Comparison of ENCODE assay signal across 8 cellular contexts in the genomic region with DNA sequence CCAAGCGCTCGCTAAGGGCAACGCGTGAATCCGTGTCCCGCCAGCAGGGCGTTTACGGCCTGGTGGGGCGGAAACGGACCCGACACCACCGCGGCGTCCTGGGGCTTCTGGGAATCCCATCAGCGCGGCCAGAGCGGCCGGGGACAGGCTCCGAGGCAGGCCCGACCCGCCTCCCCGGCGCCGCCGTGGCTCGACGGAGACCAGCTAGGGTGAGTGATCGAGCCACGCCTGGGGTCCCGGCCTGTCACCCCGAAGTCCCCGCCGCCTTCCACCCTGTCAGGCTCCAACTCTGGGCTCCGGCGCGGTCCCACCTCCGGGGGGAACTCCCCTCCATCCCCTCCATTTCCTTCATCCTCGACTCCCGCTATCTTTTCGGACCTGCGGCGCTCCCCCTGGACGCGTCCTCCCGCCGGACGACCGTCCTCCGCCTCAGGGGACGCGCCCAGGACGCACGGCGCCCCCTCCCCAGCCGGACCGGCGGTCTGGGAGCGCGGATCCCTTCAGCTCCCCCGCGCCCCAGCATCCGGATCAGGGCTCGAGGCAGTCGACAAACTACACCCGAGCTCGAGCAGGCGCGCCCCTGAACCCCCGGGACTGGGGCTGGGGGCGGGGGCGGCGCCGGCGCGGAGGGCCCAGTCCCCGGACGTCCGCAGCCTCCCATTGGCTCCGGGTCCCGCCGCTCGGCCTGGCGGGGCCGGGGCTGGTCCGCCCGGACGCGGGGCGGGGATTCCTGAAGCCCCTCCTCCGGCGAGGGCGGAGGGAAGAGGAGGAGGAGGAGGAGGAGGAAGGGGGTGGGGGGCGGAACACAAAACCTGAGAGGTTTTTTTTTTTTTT. TPM values are rescaled to one million over a fixed set of nuclear protein-coding genes. Genes with fewer than 3 reads are reported as not detected.
DNase-seq lines count a peak whose midpoint lies in the region; ATAC-seq and TF ChIP-seq lines count a peak whose summit lies in the region.

No MANE protein-coding gene starts in this region.

- peak overlapping the region; percentile 90 for H3K27ac Mint-ChIP-seq in progenitor cell of endocrine pancreas

- peaks cover 0 to 6% (median 0%) of the 10 kb centered on the region in 9 donors for H3K36me3 ChIP-seq in heart right ventricle
- no peaks in the 10 kb centered on the region for H3K36me3 ChIP-seq in upper lobe of right lung

- H3K9me3 ChIP-seq in heart right ventricle (no peaks in the 10 kb centered on the region), upper lobe of right lung (no peaks in the 10 kb centered on the region)

- intact Hi-C loops in heart right ventricle (cut with DNase I) (loop anchor here in 4 of 10 donors (2.0 to 10.0 kb wide), 4 partner anchors 91 to 93 kb away; partner anchors contain the start of gene NAPA (in 4 of the 4)), upper lobe of right lung (cut with DNase I) (no loop called here)

- peak; percentile 87 for DNase-seq in NCI-H128 (lab: John Stamatoyannopoulos, UW; ENCODE audit: unreplicated experiment)
- peak; percentile 91 for DNase-seq in SW480 (ENCODE audit: low spot score)
- peak; percentile 95 to 97 for DNase-seq in heart right ventricle
- peak; percentile 93 for DNase-seq in progenitor cell of endocrine pancreas (ENCODE audit: low spot score, unreplicated experiment)
- DNase-seq in upper lobe of right lung: peak; percentile 96

- TF ChIP-seq CTCF in GM12872 (IDR thresholded peaks at IDR 0.05; ENCODE audit: insufficient read depth, low read depth, low read length): peak; percentile 43; the same call in 2 of the 3 replicates
- peak in 5 of 9 donors; percentile 14 to 46 (median 42) for TF ChIP-seq CTCF in heart right ventricle (IDR thresholded peaks at IDR 0.05)
- peak; percentile 38 for TF ChIP-seq CTCF in progenitor cell of endocrine pancreas (IDR thresholded peaks at IDR 0.05; ENCODE audit: unreplicated experiment)
- peak; percentile 5 for TF ChIP-seq CTCF in upper lobe of right lung (IDR thresholded peaks at IDR 0.05)

- H3K9me3 Mint-ChIP-seq in progenitor cell of endocrine pancreas (ENCODE audit: low read depth): no peaks in the 10 kb centered on the region

- peak overlapping the region; percentile 80 for H3K27ac ChIP-seq in adipose tissue (ENCODE audit: low read depth, low read length)
- H3K27ac ChIP-seq in heart right ventricle: peak overlapping the region; percentile 92 to 100 (median 98)
- H3K27ac ChIP-seq in upper lobe of right lung: peak overlapping the region; percentile 98

- H3K4me3 ChIP-seq in heart right ventricle: peak overlapping the region; percentile 80 to 100 (median 96)
- H3K4me3 ChIP-seq in upper lobe of right lung: peak overlapping the region; percentile 99

- peak overlapping the region; percentile 81 for H3K4me3 Mint-ChIP-seq in progenitor cell of endocrine pancreas (ENCODE audit: low read depth)

- H3K4me1 ChIP-seq in heart right ventricle (peaks cover 18 to 44% (median 39%) of the 10 kb centered on the region in 9 donors), upper lobe of right lung (peaks cover 24% of the 10 kb centered on the region)

- ATAC-seq in HG02623 (IDR thresholded peaks at IDR 0.05; ENCODE audit: unreplicated experiment) (peak; percentile 81), heart right ventricle (peak; percentile 94 to 96 (median 96)), upper lobe of right lung (peak; percentile 95)

- H3K27me3 ChIP-seq in heart right ventricle: no peaks in the 10 kb centered on the region
- no peaks in the 10 kb centered on the region for H3K27me3 ChIP-seq in upper lobe of right lung

- 0% methylated on average over 65 to 93 of the region's 93 CpGs for WGBS in adipose tissue, 3 donors
- 0 to 1% methylated on average over 86 to 92 of the region's 93 CpGs for WGBS in heart right ventricle, 2 donors

- H3K4me1 Mint-ChIP-seq in progenitor cell of endocrine pancreas (ENCODE audit: low read depth): peaks cover 18% of the 10 kb centered on the region

- H3K27me3 Mint-ChIP-seq in progenitor cell of endocrine pancreas: peaks cover 3% of the 10 kb centered on the region

- no peaks in the 10 kb centered on the region for H3K36me3 Mint-ChIP-seq in progenitor cell of endocrine pancreas (ENCODE audit: insufficient read depth)

RNA-seq across cellular contexts. Expression of gene BICRA, which starts 0.6 kb away (rescaled TPM):
- polyA plus RNA-seq in adipose tissue: 1 to 10 TPM; 3.1 to 6.2 (median 4.2) TPM
- 10 to 100 TPM in 3 of 10 donors, 1 to 10 TPM in 7; 6.5 to 13.2 (median 8.9) TPM for total RNA-seq in heart right ventricle
- polyA plus RNA-seq in heart right ventricle: 10 to 100 TPM in 1 of 2 donors, 1 to 10 TPM in 1; 2.8 to 11.8 TPM
- 31.9 and 37.4 TPM in 2 replicates for total RNA-seq in progenitor cell of endocrine pancreas
- total RNA-seq in upper lobe of right lung: 15.9 TPM

RNA-seq across cellular contexts. Expression of gene ZNF541, which starts 35.3 kb away (rescaled TPM):
- under 1 TPM; 0.07 to 0.45 (median 0.30) TPM for polyA plus RNA-seq in adipose tissue
- 1 to 10 TPM in 7 of 10 donors, under 1 TPM in 3; 0.56 to 3.7 (median 1.8) TPM for total RNA-seq in heart right ventricle
- polyA plus RNA-seq in heart right ventricle: under 1 TPM; 0.23 to 0.88 TPM
- total RNA-seq in progenitor cell of endocrine pancreas: not detected in 2 replicates
- 0.26 TPM for total RNA-seq in upper lobe of right lung

Comparison
In these comparisons a context has a peak if more than half of its experiments do, and no peak if none do; other contexts are left out.
1. Peak in every context shown above with its lines: DNase-seq, ATAC-seq, H3K4me3 ChIP-seq and H3K27ac ChIP-seq.